In the genomic region with DNA sequence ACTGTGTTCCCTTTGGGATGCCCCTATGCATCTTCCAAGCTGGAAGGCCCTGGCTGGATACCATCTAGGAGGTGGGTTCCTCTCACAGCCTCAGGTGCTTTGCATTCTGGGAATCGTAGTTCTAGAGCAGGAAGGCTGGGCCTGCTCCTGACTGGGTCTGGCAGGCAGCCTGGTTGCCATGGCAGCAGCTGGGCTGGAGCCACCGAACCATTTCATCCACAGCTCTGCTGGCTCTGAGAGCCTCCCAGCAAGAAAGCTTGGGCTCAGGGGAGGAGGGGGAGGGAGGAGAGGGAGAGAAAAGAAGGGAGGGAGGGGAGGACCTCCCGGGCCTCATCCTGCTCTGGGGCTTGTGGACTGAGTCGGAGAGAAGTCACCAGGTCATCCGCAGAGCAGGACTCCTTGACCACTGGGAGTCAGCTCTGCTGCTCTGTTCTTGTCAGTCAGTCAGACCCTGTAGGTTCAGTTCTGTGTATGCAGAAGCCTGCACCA, we compare ENCODE assay signal across 8 cellular contexts.
DNase-seq lines count a peak whose midpoint lies in the region; ATAC-seq lines count a peak whose summit lies in the region.

No MANE protein-coding gene starts in this region.

- DNase-seq in DMS153 (lab: John Stamatoyannopoulos, UW) = peak; percentile 78
- peak; percentile 18 for DNase-seq in NCI-H1048 (lab: John Stamatoyannopoulos, UW)
- DNase-seq in SK-N-DZ (ENCODE audit: low spot score) = peak; percentile 92
- peak; percentile 91 for DNase-seq in glomerular visceral epithelial cell (ENCODE audit: extremely low spot score)
- peak; percentile 92 for DNase-seq in putamen (ENCODE audit: low spot score)
- no peak for DNase-seq in central memory CD4-positive, alpha-beta T cell

- ATAC-seq in HG02642 (IDR thresholded peaks at IDR 0.05; ENCODE audit: poor library complexity, unreplicated experiment) = no peak
- no peak for ATAC-seq in GM21528 (IDR thresholded peaks at IDR 0.05; ENCODE audit: low FRiP score, unreplicated experiment)
